Comparison of ENCODE assay signal across 16 cellular contexts in genomic region chr14:104101651-104102281, GRCh38. TPM values are rescaled to one million over a fixed set of nuclear protein-coding genes. Genes with fewer than 3 reads are reported as not detected.
"Had no signal": no experiment of that assay in that cellular context is flagged by ENCODE, and none has a peak within 500 bp of the region (broad histone marks: within the 10 kb centered on the region; RNA-seq: fewer than 3 reads in every experiment).

No MANE protein-coding gene starts in this region.

- H3K4me3 ChIP-seq: ascending aorta, breast epithelium, uterus had no signal

- H3K36me3 ChIP-seq: ascending aorta, breast epithelium, uterus had no signal

- ATAC-seq: activated CD4-positive, CD25-positive, alpha-beta regulatory T cell treated with anti-CD3 and anti-CD28 coated beads, Interleukin-2, amount 50 U/mL, for 24 hours; activated naive CD8-positive, alpha-beta T cell treated with anti-CD3 and anti-CD28 coated beads, Interleukin-2, amount 50 U/mL, for 24 hours; sciatic nerve; stimulated activated effector memory CD8-positive, alpha-beta T cell treated with anti-CD3 and anti-CD28 coated beads, Interleukin-12 subunit alpha, Interleukin-12 subunit beta, amount 100 ng/mL, for 72 hours had no signal

- H3K27ac ChIP-seq: ascending aorta, breast epithelium, uterus had no signal

- H3K27me3 ChIP-seq: ascending aorta, uterus had no signal

- H3K4me1 ChIP-seq: ascending aorta, uterus had no signal

- DNase-seq: activated naive CD4-positive, alpha-beta T cell treated with anti-CD3 and anti-CD28 coated beads for 36 hours; activated naive CD8-positive, alpha-beta T cell treated with anti-CD3 and anti-CD28 coated beads, Interleukin-2, amount 50 U/mL, for 24 hours; activated T-cell treated with anti-CD3 and anti-CD28 coated beads for 4 hours; dermis blood vessel endothelial cell; hypothalamus; kidney glomerular epithelial cell; naive B cell; stimulated activated CD4-positive, alpha-beta T cell treated with anti-CD3 and anti-CD28 coated beads, Interleukin-1b, Interleukin-23, amount 100 ng/mL, for 48 hours; uterus had no signal

- H3K9me3 ChIP-seq: ascending aorta, breast epithelium, uterus had no signal

RNA-seq across cellular contexts. Expression of gene ASPG, which starts 16.3 kb away (rescaled TPM):
- total RNA-seq: activated naive CD4-positive, alpha-beta T cell treated with anti-CD3 and anti-CD28 coated beads for 36 hours; ascending aorta; dermis blood vessel endothelial cell; lung microvascular endothelial cell had no signal

RNA-seq across cellular contexts. Expression of gene KIF26A, which starts 36.6 kb away (rescaled TPM):
- total RNA-seq: mononuclear cell had no signal
